Comparison of ENCODE assay signal across 8 cellular contexts in the genomic region with DNA sequence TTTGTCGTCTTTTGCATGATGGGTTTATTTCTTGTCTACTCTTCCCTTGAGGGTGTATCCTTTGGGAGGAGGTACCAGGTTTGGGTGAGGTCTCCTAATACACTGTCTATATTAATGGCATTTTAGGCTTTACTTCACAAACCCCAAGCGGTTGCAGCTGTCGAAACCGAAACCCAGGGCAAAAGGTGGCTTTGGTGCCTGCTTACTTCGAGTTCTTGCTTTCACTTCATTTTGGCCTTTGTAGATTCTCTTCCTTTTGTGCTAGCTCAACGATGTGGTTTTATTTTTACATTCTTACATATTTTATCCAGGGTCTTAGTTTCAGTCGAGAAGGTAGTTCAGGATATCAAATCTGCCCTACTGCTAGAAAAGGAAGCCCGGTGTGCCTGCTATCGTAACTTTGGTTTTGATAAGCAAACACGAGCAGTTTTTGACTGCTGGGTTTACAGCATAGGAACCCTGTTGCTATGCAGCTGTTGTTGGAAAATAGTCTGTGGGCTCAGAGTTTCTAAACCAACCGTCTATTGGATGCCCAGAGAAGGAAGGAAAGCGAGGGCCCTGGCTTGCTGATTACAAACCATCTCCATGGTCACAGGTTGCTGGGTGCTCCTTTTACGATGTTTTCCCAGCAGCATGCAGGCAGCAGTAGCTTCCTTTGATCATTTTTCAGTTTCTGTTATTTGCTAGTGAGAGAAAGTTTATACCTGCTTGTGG. TPM values are rescaled to one million over a fixed set of nuclear protein-coding genes. Genes with fewer than 3 reads are reported as not detected.
DNase-seq lines count a peak whose midpoint lies in the region; ATAC-seq and TF ChIP-seq lines count a peak whose summit lies in the region.

No MANE protein-coding gene starts in this region.

- TF ChIP-seq CTCF in DND-41 (IDR thresholded peaks at IDR 0.05; ENCODE audit: borderline replicate concordance, extremely low read depth, low read length, poor library complexity, severe bottlenecking) = no peak
- TF ChIP-seq CTCF in brain microvascular endothelial cell (IDR thresholded peaks at IDR 0.05; ENCODE audit: low read depth, low read length, missing control alignments) = no peak

- DNase-seq in DND-41 = peak; percentile 76
- DNase-seq in Kasumi-1 (lab: John Stamatoyannopoulos, UW) = peak; percentile 31 to 37
- DNase-seq in T-helper 9 cell = peak; percentile 64
- DNase-seq in brain microvascular endothelial cell = peak; percentile 36
- peak; percentile 79 to 87 for DNase-seq in lung microvascular endothelial cell (ENCODE audit: low read depth in 2 of 2)
- peak; percentile 21 for DNase-seq in stimulated activated CD8-positive, alpha-beta memory T cell treated with anti-CD3 and anti-CD28 coated beads, Interleukin-7, amount 100 ng/mL, for 24 hours (ENCODE audit: low read depth)
- no peak for DNase-seq in head of caudate nucleus

- peak overlapping the region; percentile 72 for H3K27ac ChIP-seq in DND-41 (ENCODE audit: low read length)
- H3K27ac ChIP-seq in brain microvascular endothelial cell = no peak overlapping the region

- in situ Hi-C loops in brain microvascular endothelial cell (cut with HindIII; ENCODE audit: low pct_ligation_motif_present, low sequenced_read_pairs) = no loop called here

- ATAC-seq in DND-41 (ENCODE audit: insufficient read depth, low read depth) (peak; percentile 91), GM21619 (IDR thresholded peaks at IDR 0.05; ENCODE audit: unreplicated experiment) (peak; percentile 95)

- H3K79me2 ChIP-seq in DND-41 (ENCODE audit: insufficient read depth, low read length) = no peaks in the 10 kb centered on the region

- H3K4me1 ChIP-seq in DND-41 (ENCODE audit: insufficient read depth, low read length) = peaks cover 20% of the 10 kb centered on the region

- intact Hi-C loops in head of caudate nucleus (cut with DNase I) = no loop called here

- H3K27me3 ChIP-seq in DND-41 (ENCODE audit: insufficient read depth, low read length, poor library complexity) (no peaks in the 10 kb centered on the region), brain microvascular endothelial cell (replicated peaks) (no peaks in the 10 kb centered on the region)

- H4K20me1 ChIP-seq in DND-41 (ENCODE audit: insufficient read depth, low read length) = no peaks in the 10 kb centered on the region

- H2AFZ ChIP-seq in DND-41 (ENCODE audit: low read depth, low read length) = peak overlapping the region; percentile 77

- H3K9me3 ChIP-seq in DND-41 (ENCODE audit: insufficient read depth, low read length, severe bottlenecking) = no peaks in the 10 kb centered on the region

- H3K4me3 ChIP-seq in DND-41 (ENCODE audit: low read depth in 1 of 2, low read length in 2 of 2) (peak overlapping the region; percentile 31 to 61; a peak in 3 of 4 replicates), brain microvascular endothelial cell (ENCODE audit: low read depth, low read length) (peak overlapping the region; percentile 16)

- H3K36me3 ChIP-seq in DND-41 (ENCODE audit: insufficient read depth, low read length) (no peaks in the 10 kb centered on the region), brain microvascular endothelial cell (replicated peaks) (no peaks in the 10 kb centered on the region)

- H3K4me2 ChIP-seq in DND-41 (ENCODE audit: insufficient read depth, low read length) = peak overlapping the region; percentile 66

- H3K9ac ChIP-seq in DND-41 (ENCODE audit: low read depth, low read length) = peak overlapping the region; percentile 54

RNA-seq across cellular contexts. Expression of a gene that starts 9.8 kb away (rescaled TPM):
- total RNA-seq in lung microvascular endothelial cell = 0.79 and 0.87 TPM in 2 replicates

Comparison
In these comparisons a context has a peak if more than half of its experiments do, and no peak if none do; other contexts are left out.
1. DNase-seq: peak in DND-41 (single experiment), Kasumi-1 (2 of 2), T-helper 9 cell (single experiment), brain microvascular endothelial cell (single experiment), lung microvascular endothelial cell (2 of 2) and stimulated activated CD8-positive, alpha-beta memory T cell treated with anti-CD3 and anti-CD28 coated beads, Interleukin-7, amount 100 ng/mL, for 24 hours (single experiment); none in head of caudate nucleus (0 of 42).